8 cellular contexts compared by ENCODE assay signal in the genomic region with DNA sequence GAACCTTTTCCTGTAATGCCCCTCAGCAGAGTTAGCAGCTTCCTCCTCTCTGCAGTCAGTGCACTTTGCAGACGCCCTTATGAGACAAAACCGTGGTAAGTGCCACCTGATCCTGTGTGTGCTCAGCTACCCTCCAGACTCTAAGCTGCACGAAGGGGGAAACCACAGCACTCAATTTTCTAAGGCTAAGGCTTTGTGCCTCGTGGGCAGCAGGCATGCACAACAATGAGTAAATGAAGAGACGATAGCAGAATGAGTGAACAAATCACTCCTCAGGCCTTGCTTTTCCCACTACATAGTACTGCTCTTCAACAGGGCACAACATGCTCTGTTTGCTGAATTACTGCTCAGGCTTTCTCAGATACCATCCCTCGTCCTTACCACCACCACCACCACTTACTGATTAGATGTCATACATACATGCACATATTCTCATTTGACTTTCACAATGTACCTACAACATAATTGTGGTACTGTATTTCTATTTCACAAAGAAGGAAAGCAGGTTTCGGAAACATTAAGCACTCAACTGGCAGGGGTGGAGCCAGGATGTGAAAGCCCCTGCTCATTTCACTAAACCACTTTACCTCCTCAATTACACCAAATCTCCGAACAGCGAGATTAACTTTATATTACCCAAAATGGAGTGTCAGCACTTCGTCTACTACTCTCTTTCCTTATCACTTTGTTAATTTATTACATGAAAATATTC.
DNase-seq lines count a peak whose midpoint lies in the region; ATAC-seq and TF ChIP-seq lines count a peak whose summit lies in the region.

No MANE protein-coding gene starts in this region.

- peak overlapping the region; percentile 63 for H3K27ac ChIP-seq in CD8-positive, alpha-beta T cell (ENCODE audit: low read depth, low read length)

- ATAC-seq in CD8-positive, alpha-beta T cell = peak; percentile 91
- ATAC-seq in GM19351 (IDR thresholded peaks at IDR 0.05; ENCODE audit: unreplicated experiment) (peak; percentile 75), HG03432 (IDR thresholded peaks at IDR 0.05; ENCODE audit: unreplicated experiment) (peak; percentile 77)

- peaks cover 50% of the 10 kb centered on the region for H3K4me1 ChIP-seq in CD8-positive, alpha-beta T cell (ENCODE audit: insufficient read depth, low read length)

- peak overlapping the region; percentile 36 for H3K4me3 ChIP-seq in CD8-positive, alpha-beta T cell (ENCODE audit: low read depth, low read length)

- H3K9me3 ChIP-seq in CD8-positive, alpha-beta T cell (ENCODE audit: low read length) = no peaks in the 10 kb centered on the region

- no peaks in the 10 kb centered on the region for H3K36me3 Mint-ChIP-seq in CD8-positive, alpha-beta T cell

- H3K36me3 ChIP-seq in CD8-positive, alpha-beta T cell (ENCODE audit: insufficient read depth, low read length) = no peaks in the 10 kb centered on the region

- no peaks in the 10 kb centered on the region for H3K27me3 ChIP-seq in CD8-positive, alpha-beta T cell (ENCODE audit: insufficient read depth, low read length)

- POLR2A ChIA-PET in CD8-positive, alpha-beta T cell (lab: Charles Lee) = interaction anchor here (0.6 to 3.5 kb wide), 10 partner anchors 10 to 536 kb away, joined by 3 to 13 read pairs (median 5); a partner anchor contains a TSS

- no peaks in the 10 kb centered on the region for H3K9me3 Mint-ChIP-seq in CD8-positive, alpha-beta T cell

- no peak for TF ChIP-seq CTCF in CD8-positive, alpha-beta T cell (IDR thresholded peaks at IDR 0.05)

- CTCF ChIA-PET in CD8-positive, alpha-beta T cell (lab: Charles Lee) = interaction anchor here (0.9 to 3.2 kb wide), 9 partner anchors 10 to 496 kb away, joined by 3 to 13 read pairs (median 4); no protein-coding TSS in a partner anchor

- peak; percentile 31 to 82 (median 64) for DNase-seq in CD8-positive, alpha-beta T cell
- peak; percentile 45 for DNase-seq in T-helper 22 cell (ENCODE audit: low read depth)
- peak; percentile 3 for DNase-seq in dermis blood vessel endothelial cell
- peak; percentile 14 to 41 (median 37) for DNase-seq in stimulated activated CD4-positive, alpha-beta T cell treated with anti-CD3 and anti-CD28 coated beads, TNF-alpha, amount 100 ng/mL, for 1 hour (ENCODE audit: low read depth in 3 of 3, low spot score in 1 of 3)
- no peak for DNase-seq in inferior parietal cortex (ENCODE audit: extremely low spot score)
- DNase-seq in NCI-H146 treated with DMSO at 0.1 percent for 48 hours (lab: John Stamatoyannopoulos, UW; ENCODE audit: unreplicated experiment) = no peak

- peak overlapping the region; percentile 74 for H3K4me3 Mint-ChIP-seq in CD8-positive, alpha-beta T cell

- peak overlapping the region; percentile 98 for H3K27ac Mint-ChIP-seq in CD8-positive, alpha-beta T cell

- peaks cover 65% of the 10 kb centered on the region for H3K4me1 Mint-ChIP-seq in CD8-positive, alpha-beta T cell (ENCODE audit: low read depth)

- intact Hi-C loops in CD8-positive, alpha-beta T cell (cut with DNase I, micrococcal nuclease) = loop anchor here (1.0 to 2.0 kb wide), 6 partner anchors 14 to 536 kb away; a partner anchor contains a TSS

- H3K27me3 Mint-ChIP-seq in CD8-positive, alpha-beta T cell (ENCODE audit: low read depth) = no peaks in the 10 kb centered on the region

Comparison
In these comparisons a context has a peak if more than half of its experiments do, and no peak if none do; other contexts are left out.
1. DNase-seq: peak in CD8-positive, alpha-beta T cell (7 of 7), T-helper 22 cell (single experiment), dermis blood vessel endothelial cell (single experiment) and stimulated activated CD4-positive, alpha-beta T cell treated with anti-CD3 and anti-CD28 coated beads, TNF-alpha, amount 100 ng/mL, for 1 hour (3 of 3); none in inferior parietal cortex (single experiment) and NCI-H146 treated with DMSO at 0.1 percent for 48 hours (single experiment).
2. Peak in every context shown above with its lines, with median percentiles within 50 percentile points of each other: ATAC-seq.